28 cellular contexts compared by ENCODE assay signal in the genomic region with DNA sequence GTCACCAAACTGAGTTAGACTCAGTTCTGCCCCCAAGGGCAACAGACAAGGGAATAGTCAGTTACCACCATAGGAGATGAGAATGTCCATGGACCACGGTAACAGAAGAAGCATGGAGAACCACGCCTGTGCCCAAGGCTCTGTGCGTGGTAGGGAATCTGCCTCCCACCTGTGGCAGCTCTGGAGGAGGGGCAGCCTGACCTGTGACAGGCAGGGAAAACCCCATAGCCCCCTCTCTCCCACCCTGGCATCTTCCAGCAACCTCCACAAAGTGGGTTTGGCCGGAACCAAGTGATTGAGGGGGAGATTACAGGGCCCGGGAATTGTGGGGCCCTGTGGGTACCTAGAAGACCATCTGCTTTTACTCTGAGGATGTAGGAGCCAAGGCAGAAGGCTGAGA. TPM values are rescaled to one million over a fixed set of nuclear protein-coding genes. Genes with fewer than 3 reads are reported as not detected.
"Had no signal": no experiment of that assay in that cellular context is flagged by ENCODE, and none has a peak within 500 bp of the region (broad histone marks: within the 10 kb centered on the region; RNA-seq: fewer than 3 reads in every experiment).

No MANE protein-coding gene starts in this region.

- H3K4me3 Mint-ChIP-seq: activated CD4-positive, alpha-beta T cell treated with anti-CD3 and anti-CD28 coated beads, Interleukin-2, amount 10 ng/mL, durations not matched to agents 24 days and 14 days; activated CD8-positive, alpha-beta T cell treated with anti-CD3 and anti-CD28 coated beads, Interleukin-2, amount 10 ng/mL, durations not matched to agents 7 days and 5 days; activated naive CD4-positive, alpha-beta T cell treated with anti-CD3 and anti-CD28 coated beads, Interleukin-2, amount 10 ng/mL, durations not matched to agents 7 days and 5 days; activated naive CD8-positive, alpha-beta T cell; activated naive CD8-positive, alpha-beta T cell treated with anti-CD3 and anti-CD28 coated beads, Interleukin-2, amount 50 U/mL, for 24 hours; T-helper 1 cell treated with Interleukin-12 subunit alpha and Interleukin-12 subunit beta and Interleukin-4 antibody, amounts not matched to agents 30 μg/mL and 1 μg/mL, for 36 hours; T-helper 2 cell treated with Interferon-gamma antibody and Interleukin-4, amounts not matched to agents 5 μg/mL and 100 μg/mL, for 36 hours had no signal

- H3K27ac ChIP-seq: brain microvascular endothelial cell, SJSA1 had no signal

- H3K36me3 Mint-ChIP-seq: activated naive CD4-positive, alpha-beta T cell treated with anti-CD3 and anti-CD28 coated beads, Interleukin-2, amount 10 ng/mL, durations not matched to agents 7 days and 5 days had no signal

- H3K4me1 Mint-ChIP-seq: activated CD4-positive, alpha-beta T cell treated with anti-CD3 and anti-CD28 coated beads, Interleukin-2, amount 10 ng/mL, durations not matched to agents 24 days and 14 days; activated naive CD4-positive, alpha-beta T cell treated with anti-CD3 and anti-CD28 coated beads, Interleukin-2, amount 10 ng/mL, durations not matched to agents 7 days and 5 days; activated naive CD8-positive, alpha-beta T cell treated with anti-CD3 and anti-CD28 coated beads, Interleukin-2, amount 50 U/mL, for 24 hours had no signal

- DNase-seq: activated CD4-positive, alpha-beta T cell treated with anti-CD3 and anti-CD28 coated beads, Interleukin-2, amount 10 ng/mL, durations not matched to agents 24 days and 14 days; activated CD4-positive, alpha-beta T cell treated with anti-CD3 and anti-CD28 coated beads, Interleukin-2, amount 50 U/mL, for 4 hours; activated CD8-positive, alpha-beta memory T cell treated with anti-CD3 and anti-CD28 coated beads, Interleukin-2, amount 50 U/mL, for 4 hours; activated CD8-positive, alpha-beta T cell treated with anti-CD3 and anti-CD28 coated beads, Interleukin-2, amount 10 ng/mL, durations not matched to agents 7 days and 5 days; activated effector memory CD4-positive, alpha-beta T cell treated with Interleukin-2 at 50 U/mL for 16 hours; activated naive CD4-positive, alpha-beta T cell treated with anti-CD3 and anti-CD28 coated beads, Interleukin-2, amount 10 ng/mL, durations not matched to agents 7 days and 5 days; activated naive CD8-positive, alpha-beta T cell treated with anti-CD3 and anti-CD28 coated beads, Interleukin-2, amount 50 U/mL, for 24 hours; activated T-cell treated with anti-CD3 and anti-CD28 coated beads, Interleukin-2, amount 50 U/mL, for 48 hours; brain microvascular endothelial cell; central memory CD4-positive, alpha-beta T cell; MM.1S; NCI-H1092; NCI-H1436 treated with DMSO at 0.1 percent for 48 hours; NCI-H1694 treated with DMSO at 0.1 percent for 48 hours; NCI-H2029; NCI-H345; NCI-H524 treated with DMSO at 0.1 percent for 48 hours; SHP77 treated with DMSO at 0.1 percent for 48 hours; SK-N-SH had no signal

- ATAC-seq: activated CD8-positive, alpha-beta T cell treated with anti-CD3 and anti-CD28 coated beads, Interleukin-2, amount 10 ng/mL, durations not matched to agents 7 days and 5 days; activated naive CD8-positive, alpha-beta T cell treated with anti-CD3 and anti-CD28 coated beads, Interleukin-2, amount 50 U/mL, for 24 hours; Panc1 had no signal

- H3K4me3 ChIP-seq: SJSA1 had no signal

- H3K27me3 ChIP-seq: SJSA1 had no signal

- H3K27ac Mint-ChIP-seq: activated CD4-positive, alpha-beta T cell treated with anti-CD3 and anti-CD28 coated beads, Interleukin-2, amount 10 ng/mL, durations not matched to agents 24 days and 14 days; activated CD8-positive, alpha-beta T cell treated with anti-CD3 and anti-CD28 coated beads, Interleukin-2, amount 10 ng/mL, durations not matched to agents 7 days and 5 days; activated naive CD4-positive, alpha-beta T cell treated with anti-CD3 and anti-CD28 coated beads, Interleukin-2, amount 10 ng/mL, durations not matched to agents 7 days and 5 days; activated naive CD8-positive, alpha-beta T cell; activated naive CD8-positive, alpha-beta T cell treated with anti-CD3 and anti-CD28 coated beads, Interleukin-2, amount 50 U/mL, for 24 hours; T-helper 1 cell treated with Interleukin-12 subunit alpha and Interleukin-12 subunit beta and Interleukin-4 antibody, amounts not matched to agents 30 μg/mL and 1 μg/mL, for 36 hours; T-helper 2 cell treated with Interferon-gamma antibody and Interleukin-4, amounts not matched to agents 5 μg/mL and 100 μg/mL, for 36 hours had no signal

RNA-seq across cellular contexts. Expression of a gene that starts 14.3 kb away (rescaled TPM):
- total RNA-seq: activated CD4-positive, alpha-beta T cell treated with anti-CD3 and anti-CD28 coated beads, Interleukin-2, amount 10 ng/mL, durations not matched to agents 24 days and 14 days; activated CD8-positive, alpha-beta T cell treated with anti-CD3 and anti-CD28 coated beads, Interleukin-2, amount 10 ng/mL, durations not matched to agents 7 days and 5 days; NCI-H460 had no signal

RNA-seq across cellular contexts. Expression of a gene that starts 18.8 kb away (rescaled TPM):
- total RNA-seq: activated CD4-positive, alpha-beta T cell treated with anti-CD3 and anti-CD28 coated beads, Interleukin-2, amount 10 ng/mL, durations not matched to agents 24 days and 14 days; activated CD8-positive, alpha-beta T cell treated with anti-CD3 and anti-CD28 coated beads, Interleukin-2, amount 10 ng/mL, durations not matched to agents 7 days and 5 days; aorta; LHCN-M2; NCI-H460; RPMI7951; SJSA1 had no signal
